In the genomic region with DNA sequence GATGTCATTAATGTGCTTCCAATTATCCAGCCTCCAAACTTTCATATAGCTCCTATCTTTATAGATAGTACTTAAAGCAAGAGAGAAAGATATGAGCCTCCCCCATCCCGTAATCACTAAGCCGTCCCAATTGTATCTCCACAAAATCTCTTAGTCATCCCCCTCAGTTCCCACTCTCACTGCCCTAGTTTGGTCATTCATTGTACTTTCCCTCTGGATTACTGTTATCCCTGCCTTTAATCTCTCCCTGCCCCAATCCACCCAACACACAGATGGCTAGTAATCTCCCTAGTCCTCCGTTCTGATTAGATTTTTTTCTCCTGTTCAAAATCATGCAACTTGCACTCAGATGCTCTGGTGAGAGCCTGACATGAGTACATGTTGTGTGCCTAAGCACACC, we compare ENCODE assay signal across 1 cellular context.
TF ChIP-seq lines count a peak whose summit lies in the region.

No MANE protein-coding gene starts in this region.

TF ChIP-seq in K562, 482 proteins besides CTCF, POLR2A, EP300 and RAD21 (continued from another document):
- TF ChIP-seq, protein P1, sequence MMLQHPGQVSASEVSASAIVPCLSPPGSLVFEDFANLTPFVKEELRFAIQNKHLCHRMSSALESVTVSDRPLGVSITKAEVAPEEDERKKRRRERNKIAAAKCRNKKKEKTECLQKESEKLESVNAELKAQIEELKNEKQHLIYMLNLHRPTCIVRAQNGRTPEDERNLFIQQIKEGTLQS (IDR thresholded peaks at IDR 0.05), result peak; percentile 44; the same call in 1 of the 2 replicates
- TF ChIP-seq, protein P1 (CRISPR knock-in tag; conservative IDR thresholded peaks at IDR 0.05), result no peak
- TF ChIP-seq, protein P2, sequence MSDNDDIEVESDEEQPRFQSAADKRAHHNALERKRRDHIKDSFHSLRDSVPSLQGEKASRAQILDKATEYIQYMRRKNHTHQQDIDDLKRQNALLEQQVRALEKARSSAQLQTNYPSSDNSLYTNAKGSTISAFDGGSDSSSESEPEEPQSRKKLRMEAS (CRISPR knock-in tag; IDR thresholded peaks at IDR 0.05), result no peak
- TF ChIP-seq FOSL1 (tag; conservative IDR thresholded peaks at IDR 0.05), result peak; percentile 83
- peak; percentile 85; the same call in 1 of the 2 replicates for TF ChIP-seq SMARCE1 (IDR thresholded peaks at IDR 0.05)
- peak; percentile 76 for TF ChIP-seq MAFG (tag; conservative IDR thresholded peaks at IDR 0.05)
- peak; percentile 78 for TF ChIP-seq DPF2 (IDR thresholded peaks at IDR 0.05)
- TF ChIP-seq, protein P3, sequence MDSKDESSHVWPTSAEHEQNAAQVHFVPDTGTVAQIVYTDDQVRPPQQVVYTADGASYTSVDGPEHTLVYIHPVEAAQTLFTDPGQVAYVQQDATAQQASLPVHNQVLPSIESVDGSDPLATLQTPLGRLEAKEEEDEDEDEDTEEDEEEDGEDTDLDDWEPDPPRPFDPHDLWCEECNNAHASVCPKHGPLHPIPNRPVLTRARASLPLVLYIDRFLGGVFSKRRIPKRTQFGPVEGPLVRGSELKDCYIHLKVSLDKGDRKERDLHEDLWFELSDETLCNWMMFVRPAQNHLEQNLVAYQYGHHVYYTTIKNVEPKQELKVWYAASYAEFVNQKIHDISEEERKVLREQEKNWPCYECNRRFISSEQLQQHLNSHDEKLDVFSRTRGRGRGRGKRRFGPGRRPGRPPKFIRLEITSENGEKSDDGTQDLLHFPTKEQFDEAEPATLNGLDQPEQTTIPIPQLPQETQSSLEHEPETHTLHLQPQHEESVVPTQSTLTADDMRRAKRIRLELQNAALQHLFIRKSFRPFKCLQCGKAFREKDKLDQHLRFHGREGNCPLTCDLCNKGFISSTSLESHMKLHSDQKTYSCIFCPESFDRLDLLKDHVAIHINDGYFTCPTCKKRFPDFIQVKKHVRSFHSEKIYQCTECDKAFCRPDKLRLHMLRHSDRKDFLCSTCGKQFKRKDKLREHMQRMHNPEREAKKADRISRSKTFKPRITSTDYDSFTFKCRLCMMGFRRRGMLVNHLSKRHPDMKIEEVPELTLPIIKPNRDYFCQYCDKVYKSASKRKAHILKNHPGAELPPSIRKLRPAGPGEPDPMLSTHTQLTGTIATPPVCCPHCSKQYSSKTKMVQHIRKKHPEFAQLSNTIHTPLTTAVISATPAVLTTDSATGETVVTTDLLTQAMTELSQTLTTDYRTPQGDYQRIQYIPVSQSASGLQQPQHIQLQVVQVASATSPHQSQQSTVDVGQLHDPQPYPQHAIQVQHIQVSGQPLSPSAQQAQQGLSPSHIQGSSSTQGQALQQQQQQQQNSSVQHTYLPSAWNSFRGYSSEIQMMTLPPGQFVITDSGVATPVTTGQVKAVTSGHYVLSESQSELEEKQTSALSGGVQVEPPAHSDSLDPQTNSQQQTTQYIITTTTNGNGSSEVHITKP (IDR thresholded peaks at IDR 0.05; ENCODE audit: partially characterized antibody), result peak; percentile 35
- TF ChIP-seq ETS2 (tag; IDR thresholded peaks at IDR 0.05; ENCODE audit: borderline replicate concordance, poor library complexity, severe bottlenecking), result no peak
- peak; percentile 57 for TF ChIP-seq CBFA2T3 (IDR thresholded peaks at IDR 0.05)
- TF ChIP-seq, protein P4, sequence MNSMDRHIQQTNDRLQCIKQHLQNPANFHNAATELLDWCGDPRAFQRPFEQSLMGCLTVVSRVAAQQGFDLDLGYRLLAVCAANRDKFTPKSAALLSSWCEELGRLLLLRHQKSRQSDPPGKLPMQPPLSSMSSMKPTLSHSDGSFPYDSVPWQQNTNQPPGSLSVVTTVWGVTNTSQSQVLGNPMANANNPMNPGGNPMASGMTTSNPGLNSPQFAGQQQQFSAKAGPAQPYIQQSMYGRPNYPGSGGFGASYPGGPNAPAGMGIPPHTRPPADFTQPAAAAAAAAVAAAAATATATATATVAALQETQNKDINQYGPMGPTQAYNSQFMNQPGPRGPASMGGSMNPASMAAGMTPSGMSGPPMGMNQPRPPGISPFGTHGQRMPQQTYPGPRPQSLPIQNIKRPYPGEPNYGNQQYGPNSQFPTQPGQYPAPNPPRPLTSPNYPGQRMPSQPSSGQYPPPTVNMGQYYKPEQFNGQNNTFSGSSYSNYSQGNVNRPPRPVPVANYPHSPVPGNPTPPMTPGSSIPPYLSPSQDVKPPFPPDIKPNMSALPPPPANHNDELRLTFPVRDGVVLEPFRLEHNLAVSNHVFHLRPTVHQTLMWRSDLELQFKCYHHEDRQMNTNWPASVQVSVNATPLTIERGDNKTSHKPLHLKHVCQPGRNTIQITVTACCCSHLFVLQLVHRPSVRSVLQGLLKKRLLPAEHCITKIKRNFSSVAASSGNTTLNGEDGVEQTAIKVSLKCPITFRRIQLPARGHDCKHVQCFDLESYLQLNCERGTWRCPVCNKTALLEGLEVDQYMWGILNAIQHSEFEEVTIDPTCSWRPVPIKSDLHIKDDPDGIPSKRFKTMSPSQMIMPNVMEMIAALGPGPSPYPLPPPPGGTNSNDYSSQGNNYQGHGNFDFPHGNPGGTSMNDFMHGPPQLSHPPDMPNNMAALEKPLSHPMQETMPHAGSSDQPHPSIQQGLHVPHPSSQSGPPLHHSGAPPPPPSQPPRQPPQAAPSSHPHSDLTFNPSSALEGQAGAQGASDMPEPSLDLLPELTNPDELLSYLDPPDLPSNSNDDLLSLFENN (IDR thresholded peaks at IDR 0.05; ENCODE audit: low read depth in 2 of 2, low read length in 2 of 2), result no peak
- TF ChIP-seq SRF (CRISPR knock-in tag; IDR thresholded peaks at IDR 0.05), result peak in 1 of 2 experiments; percentile 85; a peak in 3 of 4 replicates
- no peak for TF ChIP-seq ZFP36 (IDR thresholded peaks at IDR 0.05; ENCODE audit: low read depth, low read length, partially characterized antibody)
- TF ChIP-seq ZNF316 (IDR thresholded peaks at IDR 0.05), result peak; percentile 51; the same call in 1 of the 2 replicates
- peak; percentile 72 for TF ChIP-seq ARID1B (IDR thresholded peaks at IDR 0.05)
- TF ChIP-seq KDM1A (IDR thresholded peaks at IDR 0.05), result peak; percentile 27 to 50; a peak in 2 of 4 replicates
- TF ChIP-seq CREBBP (IDR thresholded peaks at IDR 0.05; ENCODE audit: low read depth, low read length), result no peak
- no peak for TF ChIP-seq OTX1 (CRISPR knock-in tag; IDR thresholded peaks at IDR 0.05)
- TF ChIP-seq HEY1 (CRISPR knock-in tag; IDR thresholded peaks at IDR 0.05; ENCODE audit: borderline replicate concordance), result no peak
- peak; percentile 74; the same call in 1 of the 2 replicates for TF ChIP-seq MTA1 (IDR thresholded peaks at IDR 0.05; ENCODE audit: borderline replicate concordance)
- TF ChIP-seq HDAC2 (IDR thresholded peaks at IDR 0.05), result peak; percentile 59; the same call in 1 of the 2 replicates
- TF ChIP-seq CCNT2 (IDR thresholded peaks at IDR 0.05; ENCODE audit: borderline replicate concordance, extremely low read depth, insufficient read length, low read depth, low read length), result peak; percentile 22
- peak; percentile 85; the same call in 1 of the 2 replicates for TF ChIP-seq SOX6 (IDR thresholded peaks at IDR 0.05)
- peak in 1 of 2 experiments; percentile 51; a peak in 1 of 4 replicates for TF ChIP-seq RCOR1 (IDR thresholded peaks at IDR 0.05; ENCODE audit: borderline replicate concordance in 1 of 2, low read depth in 2 of 2, low read length in 2 of 2)
- peak in 1 of 2 experiments; percentile 67; a peak in 2 of 4 replicates for TF ChIP-seq HDAC1 (IDR thresholded peaks at IDR 0.05)
- 0 out of 2 replicates have a peak, but pooled peaks have one; percentile 8 for TF ChIP-seq MTA2 (IDR thresholded peaks at IDR 0.05; ENCODE audit: low read depth)
- peak; percentile 22; the same call in 1 of the 2 replicates for TF ChIP-seq MAFF (IDR thresholded peaks at IDR 0.05; ENCODE audit: low read length)
- TF ChIP-seq CBFA2T2 (conservative IDR thresholded peaks at IDR 0.05), result peak; percentile 29; the same call in 1 of the 2 replicates
